In the genomic region with DNA sequence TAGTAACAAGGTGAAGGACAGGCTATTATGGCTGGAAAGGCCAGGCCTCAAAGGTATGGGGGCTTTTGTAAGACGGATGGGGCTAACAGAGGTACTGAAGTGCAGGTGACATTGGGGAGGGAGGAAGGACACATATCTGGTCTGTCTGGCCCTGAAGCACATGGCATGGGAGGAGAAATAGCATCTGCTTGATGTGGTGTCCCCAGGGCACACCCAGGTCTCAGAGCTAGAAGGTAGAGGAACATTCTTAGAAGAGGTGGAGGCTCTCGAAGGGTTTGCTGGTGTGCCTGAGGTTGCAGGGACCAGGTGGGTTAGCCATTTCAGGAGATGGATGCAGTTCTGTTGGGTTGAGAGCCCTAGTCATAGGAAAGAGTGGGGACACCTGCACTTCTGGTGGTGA, we compare ENCODE assay signal across 15 cellular contexts.
"Had no signal": no experiment of that assay in that cellular context is flagged by ENCODE, and none has a peak within 500 bp of the region (broad histone marks: within the 10 kb centered on the region; RNA-seq: fewer than 3 reads in every experiment).

No MANE protein-coding gene starts in this region.

- H3K27ac Mint-ChIP-seq: activated CD4-positive, alpha-beta T cell treated with anti-CD3 and anti-CD28 coated beads, Interleukin-2, amount 10 ng/mL, durations not matched to agents 7 days and 5 days; activated naive CD8-positive, alpha-beta T cell treated with anti-CD3 and anti-CD28 coated beads, Interleukin-2, amount 50 U/mL, for 24 hours; T-helper 17 cell; WTC11 had no signal

- ATAC-seq: naive thymus-derived CD4-positive, alpha-beta T cell; WTC11 had no signal

- H3K27me3 Mint-ChIP-seq: activated CD4-positive, alpha-beta T cell treated with anti-CD3 and anti-CD28 coated beads, Interleukin-2, amount 10 ng/mL, durations not matched to agents 7 days and 5 days; activated naive CD8-positive, alpha-beta T cell treated with anti-CD3 and anti-CD28 coated beads, Interleukin-2, amount 50 U/mL, for 24 hours; naive thymus-derived CD4-positive, alpha-beta T cell; T-helper 17 cell had no signal

- DNase-seq: activated CD4-positive, alpha-beta T cell treated with anti-CD3 and anti-CD28 coated beads, Interleukin-2, amount 10 ng/mL, durations not matched to agents 7 days and 5 days; activated gamma-delta T cell; activated T-cell treated with anti-CD3 and anti-CD28 coated beads, Interleukin-2, amount 50 U/mL, for 1 hour; dorsolateral prefrontal cortex; hippocampal formation; lower lobe of right lung; sigmoid colon; T-helper 17 cell; thyroid gland; uterus had no signal

- H3K27ac ChIP-seq: ascending aorta, dorsolateral prefrontal cortex, lower lobe of right lung, prostate gland, sigmoid colon, thyroid gland, uterus had no signal

- H3K4me3 Mint-ChIP-seq: activated CD4-positive, alpha-beta T cell treated with anti-CD3 and anti-CD28 coated beads, Interleukin-2, amount 10 ng/mL, durations not matched to agents 7 days and 5 days; activated naive CD8-positive, alpha-beta T cell treated with anti-CD3 and anti-CD28 coated beads, Interleukin-2, amount 50 U/mL, for 24 hours; naive thymus-derived CD4-positive, alpha-beta T cell; T-helper 17 cell; WTC11 had no signal

- H3K27me3 ChIP-seq: ascending aorta, dorsolateral prefrontal cortex, sigmoid colon, thyroid gland, uterus had no signal

- H3K4me1 ChIP-seq: sigmoid colon, uterus had no signal
